Comparison of ENCODE assay signal across 8 cellular contexts in genomic region chr19:3284759-3285646, GRCh38.
A peak's percentile ranks its signal among the peaks of the same experiment; 100 is the strongest.
DNase-seq lines count a peak whose midpoint lies in the region; ATAC-seq and TF ChIP-seq lines count a peak whose summit lies in the region.

No MANE protein-coding gene starts in this region.

- no peak for TF ChIP-seq POLR2A in stomach (IDR thresholded peaks at IDR 0.05)

- no peaks in the 10 kb centered on the region for H3K9me3 ChIP-seq in stomach

- intact Hi-C loops in activated CD4-positive, alpha-beta memory T cell treated with anti-CD3 and anti-CD28 coated beads for 36 hours (cut with micrococcal nuclease) = loop anchor here (1.0 kb wide), 1 partner anchor 9 kb away; no protein-coding TSS in a partner anchor
- intact Hi-C loops in stomach (cut with DNase I; ENCODE audit: low total_unique reads) = no loop called here

- peak overlapping the region; percentile 58 to 79 (median 61) for H3K27ac ChIP-seq in stomach

- peaks cover 8 to 87% (median 27%) of the 10 kb centered on the region in 3 donors for H3K27me3 ChIP-seq in stomach

- H3K4me1 Mint-ChIP-seq in activated CD4-positive, alpha-beta memory T cell treated with anti-CD3 and anti-CD28 coated beads for 36 hours (ENCODE audit: low read depth) = peaks cover 2% of the 10 kb centered on the region

- H3K36me3 ChIP-seq in stomach = no peaks in the 10 kb centered on the region

- POLR2A ChIA-PET in activated CD4-positive, alpha-beta memory T cell treated with anti-CD3 and anti-CD28 coated beads for 36 hours (lab: Charles Lee) = no interaction called here

- H3K4me3 Mint-ChIP-seq in activated CD4-positive, alpha-beta memory T cell treated with anti-CD3 and anti-CD28 coated beads for 36 hours = peak overlapping the region; percentile 59

- H3K9me3 Mint-ChIP-seq in activated CD4-positive, alpha-beta memory T cell treated with anti-CD3 and anti-CD28 coated beads for 36 hours = no peaks in the 10 kb centered on the region

- DNase-seq in GM03348 (ENCODE audit: low spot score) (peak; percentile 60), NCI-H226 (peak; percentile 44), mucosa of gallbladder (ENCODE audit: low spot score) (peak; percentile 93), stomach (peak; percentile 98)
- peak; percentile 92 for DNase-seq in activated CD4-positive, alpha-beta memory T cell treated with anti-CD3 and anti-CD28 coated beads for 36 hours
- peak; percentile 52 for DNase-seq in effector CD4-positive, alpha-beta T cell

- H3K36me3 Mint-ChIP-seq in activated CD4-positive, alpha-beta memory T cell treated with anti-CD3 and anti-CD28 coated beads for 36 hours = no peaks in the 10 kb centered on the region

- TF ChIP-seq CTCF in stomach (IDR thresholded peaks at IDR 0.05) = no peak

- H3K4me1 ChIP-seq in stomach = peaks cover 16 to 23% (median 21%) of the 10 kb centered on the region in 4 donors

- peaks cover 6% of the 10 kb centered on the region for H3K27me3 Mint-ChIP-seq in activated CD4-positive, alpha-beta memory T cell treated with anti-CD3 and anti-CD28 coated beads for 36 hours

- CTCF ChIA-PET in activated CD4-positive, alpha-beta memory T cell treated with anti-CD3 and anti-CD28 coated beads for 36 hours (lab: Charles Lee) = interaction anchor here (1.0 to 1.2 kb wide), 3 partner anchors 9 to 176 kb away, joined by 3 read pairs; no protein-coding TSS in a partner anchor

- WGBS in stomach, 5 donors = 1 to 3% (median 2%) methylated on average over 19 to 38 of the region's 38 CpGs

- H3K27ac Mint-ChIP-seq in activated CD4-positive, alpha-beta memory T cell treated with anti-CD3 and anti-CD28 coated beads for 36 hours = no peak overlapping the region

- peak overlapping the region; percentile 20 to 51 (median 27) for H3K4me3 ChIP-seq in stomach

- TF ChIP-seq EP300 in stomach (IDR thresholded peaks at IDR 0.05) = no peak

- no peak for ATAC-seq in HG03095 (IDR thresholded peaks at IDR 0.05; ENCODE audit: unreplicated experiment)
- no peak for ATAC-seq in HG03108 (IDR thresholded peaks at IDR 0.05; ENCODE audit: unreplicated experiment)

Comparison
In these comparisons a context has a peak if more than half of its experiments do, and no peak if none do; other contexts are left out.
1. DNase-seq: peak in every context shown above with its lines; median percentile 98 in stomach; 93 in mucosa of gallbladder; 92 in activated CD4-positive, alpha-beta memory T cell treated with anti-CD3 and anti-CD28 coated beads for 36 hours; 60 in GM03348; 52 in effector CD4-positive, alpha-beta T cell; 44 in NCI-H226.